17 cellular contexts compared by ENCODE assay signal in the genomic region with DNA sequence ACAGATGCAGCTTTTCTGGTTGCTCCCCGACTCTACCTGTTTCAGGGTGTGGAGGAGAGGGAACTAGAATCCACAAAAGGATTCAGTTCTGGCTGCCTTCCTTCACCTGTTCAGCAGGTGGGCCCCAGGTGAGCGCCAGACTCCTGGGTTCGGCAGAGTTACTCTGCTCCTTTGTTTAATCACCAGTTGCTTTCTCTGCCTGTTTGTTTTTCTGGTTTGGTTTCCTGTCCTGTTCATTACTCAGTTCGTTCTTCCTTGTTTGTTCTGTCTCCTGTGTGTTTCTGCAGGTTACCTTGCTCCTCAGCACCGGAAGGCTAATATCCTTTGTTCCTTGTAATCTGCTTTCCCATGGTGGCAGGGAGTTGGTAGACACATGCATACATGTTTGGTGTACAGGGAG.
DNase-seq lines count a peak whose midpoint lies in the region; ATAC-seq and TF ChIP-seq lines count a peak whose summit lies in the region.
"Had no signal": no experiment of that assay in that cellular context is flagged by ENCODE, and none has a peak within 500 bp of the region (broad histone marks: within the 10 kb centered on the region; RNA-seq: fewer than 3 reads in every experiment).

No MANE protein-coding gene starts in this region.

- no peak overlapping the region for H3K4me3 ChIP-seq in epithelial cell of esophagus (ENCODE audit: low read length)
- H3K4me3 ChIP-seq in spleen, result no peak overlapping the region
- no peak overlapping the region for H3K4me3 ChIP-seq in left ventricle myocardium inferior
- H3K4me3 ChIP-seq in Karpas-422 (ENCODE audit: low read length), result no peak overlapping the region
- H3K4me3 ChIP-seq: A549, lung, thoracic aorta had no signal

- DNase-seq in SIG-M5 treated with dmso at 0.1 percent for 504 hours (lab: John Stamatoyannopoulos, UW; ENCODE audit: unreplicated experiment) (peak; percentile 10), SIG-M5 (lab: John Stamatoyannopoulos, UW) (no peak), NCI-H345 treated with DMSO at 0.1 percent for 48 hours (lab: John Stamatoyannopoulos, UW; ENCODE audit: unreplicated experiment) (peak; percentile 94), epithelial cell of esophagus (ENCODE audit: low read depth) (peak; percentile 74), spleen (no peak), left ventricle myocardium inferior (no peak), Karpas-422 (no peak)
- DNase-seq: activated gamma-delta T cell, brain microvascular endothelial cell, glutamatergic neuron, NCI-H524 treated with DMSO at 0.1 percent for 48 hours, Right ventricle myocardium superior had no signal

- no peaks in the 10 kb centered on the region for H3K36me3 ChIP-seq in spleen
- H3K36me3 ChIP-seq in left ventricle myocardium inferior, result no peaks in the 10 kb centered on the region
- H3K36me3 ChIP-seq in Karpas-422 (ENCODE audit: insufficient read depth, low read length), result no peaks in the 10 kb centered on the region
- H3K36me3 ChIP-seq: brain microvascular endothelial cell, thoracic aorta had no signal

- 61 to 68% (median 66%) methylated on average over 5 of the region's 5 CpGs for WGBS in spleen, 5 donors

- H3K79me2 ChIP-seq in Karpas-422 (ENCODE audit: low read length), result no peaks in the 10 kb centered on the region

- intact Hi-C loops in spleen (cut with DNase I; ENCODE audit: low total_unique reads) (no loop called here), left ventricle myocardium inferior (cut with micrococcal nuclease) (no loop called here)

- no peak for ATAC-seq in HG02885 (IDR thresholded peaks at IDR 0.05; ENCODE audit: poor library complexity, unreplicated experiment)
- ATAC-seq: A549 had no signal

- H3K9me3 ChIP-seq in spleen, result no peaks in the 10 kb centered on the region
- H3K9me3 ChIP-seq in left ventricle myocardium inferior (replicated peaks), result no peaks in the 10 kb centered on the region
- H3K9me3 ChIP-seq in Karpas-422 (ENCODE audit: low read length), result no peaks in the 10 kb centered on the region
- H3K9me3 ChIP-seq: A549, thoracic aorta had no signal

- H3K9ac ChIP-seq in Karpas-422 (ENCODE audit: low read length), result no peak overlapping the region
- H3K9ac ChIP-seq: KMS-11 had no signal

- H3K4me2 ChIP-seq in Karpas-422 (ENCODE audit: low read depth, low read length, poor library complexity, severe bottlenecking), result no peak overlapping the region
- H3K4me2 ChIP-seq: A549, KMS-11 had no signal

- H3K27me3 ChIP-seq in spleen (replicated peaks in 1 of 7) (no peaks in the 10 kb centered on the region), left ventricle myocardium inferior (ENCODE audit: low read depth) (peaks cover 3% of the 10 kb centered on the region), Karpas-422 (ENCODE audit: low read length) (no peaks in the 10 kb centered on the region)
- H3K27me3 ChIP-seq: brain microvascular endothelial cell had no signal

- no peak overlapping the region for H2AFZ ChIP-seq in Karpas-422 (ENCODE audit: low read length)

- no peak for TF ChIP-seq POLR2A in spleen (IDR thresholded peaks at IDR 0.05)

- no peak for TF ChIP-seq CTCF in epithelial cell of esophagus (IDR thresholded peaks at IDR 0.05; ENCODE audit: insufficient read depth, low read depth, low read length, missing control alignments)
- no peak for TF ChIP-seq CTCF in spleen (IDR thresholded peaks at IDR 0.05 in 8 of 11, conservative IDR thresholded peaks at IDR 0.05 in 3 of 11)
- TF ChIP-seq CTCF in left ventricle myocardium inferior (IDR thresholded peaks at IDR 0.05; ENCODE audit: borderline replicate concordance), result no peak

- H3K27ac ChIP-seq in spleen (no peak overlapping the region), left ventricle myocardium inferior (replicated peaks) (no peak overlapping the region), Karpas-422 (ENCODE audit: low read length) (no peak overlapping the region)
- H3K27ac ChIP-seq: A549, brain microvascular endothelial cell, KMS-11, thoracic aorta had no signal

- H4K20me1 ChIP-seq in Karpas-422 (ENCODE audit: insufficient read depth, low read depth, low read length), result no peaks in the 10 kb centered on the region

- no peaks in the 10 kb centered on the region for H3K4me1 ChIP-seq in spleen
- H3K4me1 ChIP-seq in left ventricle myocardium inferior, result no peaks in the 10 kb centered on the region
- peaks cover 20% of the 10 kb centered on the region for H3K4me1 ChIP-seq in Karpas-422 (ENCODE audit: low read length)
- H3K4me1 ChIP-seq: A549 had no signal

- no peaks in the 10 kb centered on the region for H3K9me2 ChIP-seq in Karpas-422 (replicated peaks; ENCODE audit: insufficient read depth, low read length)

Comparison
In these comparisons a context has a peak if more than half of its experiments do, and no peak if none do; other contexts are left out.
1. DNase-seq: peak in SIG-M5 treated with dmso at 0.1 percent for 504 hours (single experiment), NCI-H345 treated with DMSO at 0.1 percent for 48 hours (single experiment) and epithelial cell of esophagus (single experiment); none in SIG-M5 (single experiment), spleen (single experiment), left ventricle myocardium inferior (single experiment) and Karpas-422 (single experiment).